ENCODE assay signal across 20 cellular contexts in genomic region chr3:113270096-113270495, GRCh38. TPM values are rescaled to one million over a fixed set of nuclear protein-coding genes. Genes with fewer than 3 reads are reported as not detected.
DNase-seq lines count a peak whose midpoint lies in the region; ATAC-seq and TF ChIP-seq lines count a peak whose summit lies in the region.
"Had no signal": no experiment of that assay in that cellular context is flagged by ENCODE, and none has a peak within 500 bp of the region (broad histone marks: within the 10 kb centered on the region; RNA-seq: fewer than 3 reads in every experiment).

No MANE protein-coding gene starts in this region.

- H3K27me3 Mint-ChIP-seq in brain, result no peaks in the 10 kb centered on the region

- no peak for TF ChIP-seq CTCF in brain (conservative IDR thresholded peaks at IDR 0.05)

- peaks cover 0 to 4% (median 0%) of the 10 kb centered on the region in 5 experiments for H3K9me3 Mint-ChIP-seq in brain
- no peaks in the 10 kb centered on the region for H3K9me3 Mint-ChIP-seq in stimulated activated effector memory CD8-positive, alpha-beta T cell treated with anti-CD3 and anti-CD28 coated beads, Interleukin-12 subunit alpha, Interleukin-12 subunit beta, amount 100 ng/mL, for 72 hours
- H3K9me3 Mint-ChIP-seq: activated CD4-positive, alpha-beta memory T cell treated with anti-CD3 and anti-CD28 coated beads, Interleukin-2, amount 10 ng/mL, durations not matched to agents 7 days and 5 days; activated T-helper 2 cell treated with anti-CD3 and anti-CD28 coated beads, Interferon-gamma antibody, Interleukin-2, Interleukin-4, amounts not matched to agents 10 μg/mL and 5 μg/mL and 100 μg/mL, durations not matched to agents 14 hours and 24 hours and 36 hours had no signal

- peak; percentile 19 for DNase-seq in activated CD8-positive, alpha-beta memory T cell treated with anti-CD3 and anti-CD28 coated beads for 24 hours
- no peak for DNase-seq in activated CD8-positive, alpha-beta memory T cell treated with anti-CD3 and anti-CD28 coated beads, Interleukin-2, amount 50 U/mL, for 48 hours
- DNase-seq in kidney tubule cell (ENCODE audit: low spot score) (peak; percentile 23), NCI-H1417 (lab: John Stamatoyannopoulos, UW) (no peak)
- DNase-seq in stimulated activated effector memory CD8-positive, alpha-beta T cell treated with anti-CD3 and anti-CD28 coated beads, Interleukin-12 subunit alpha, Interleukin-12 subunit beta, amount 100 ng/mL, for 72 hours (ENCODE audit: low spot score in 2 of 2), result no peak
- DNase-seq: activated CD4-positive, alpha-beta memory T cell treated with anti-CD3 and anti-CD28 coated beads, Interleukin-2, amount 10 ng/mL, durations not matched to agents 7 days and 5 days; activated naive CD4-positive, alpha-beta T cell treated with anti-CD3 and anti-CD28 coated beads, Interleukin-2, amount 50 U/mL, for 16 hours; DMS79 treated with DMSO at 0.1 percent for 48 hours; GDM1; head of caudate nucleus; left ventricle myocardium inferior; MM.1S; nucleus accumbens; SIG-M5; stimulated activated CD4-positive, alpha-beta T cell treated with anti-CD3 and anti-CD28 coated beads, Interleukin-2, amount 100 ng/mL, for 48 hours; tibial artery had no signal

- no peak for ATAC-seq in stimulated activated effector memory CD8-positive, alpha-beta T cell treated with anti-CD3 and anti-CD28 coated beads, Interleukin-12 subunit alpha, Interleukin-12 subunit beta, amount 100 ng/mL, for 72 hours
- ATAC-seq in GM19452 (IDR thresholded peaks at IDR 0.05; ENCODE audit: unreplicated experiment), result no peak
- ATAC-seq: sciatic nerve had no signal

- H3K4me3 Mint-ChIP-seq in brain, result no peak overlapping the region
- H3K4me3 Mint-ChIP-seq in stimulated activated effector memory CD8-positive, alpha-beta T cell treated with anti-CD3 and anti-CD28 coated beads, Interleukin-12 subunit alpha, Interleukin-12 subunit beta, amount 100 ng/mL, for 72 hours, result no peak overlapping the region
- H3K4me3 Mint-ChIP-seq: activated CD4-positive, alpha-beta memory T cell treated with anti-CD3 and anti-CD28 coated beads, Interleukin-2, amount 10 ng/mL, durations not matched to agents 7 days and 5 days had no signal

- H3K4me1 Mint-ChIP-seq in brain, result peaks cover 76% of the 10 kb centered on the region
- H3K4me1 Mint-ChIP-seq in stimulated activated effector memory CD8-positive, alpha-beta T cell treated with anti-CD3 and anti-CD28 coated beads, Interleukin-12 subunit alpha, Interleukin-12 subunit beta, amount 100 ng/mL, for 72 hours, result no peaks in the 10 kb centered on the region
- H3K4me1 Mint-ChIP-seq: activated CD4-positive, alpha-beta memory T cell treated with anti-CD3 and anti-CD28 coated beads, Interleukin-2, amount 10 ng/mL, durations not matched to agents 7 days and 5 days had no signal

- peaks cover 51% of the 10 kb centered on the region for H3K36me3 Mint-ChIP-seq in brain
- no peaks in the 10 kb centered on the region for H3K36me3 Mint-ChIP-seq in stimulated activated effector memory CD8-positive, alpha-beta T cell treated with anti-CD3 and anti-CD28 coated beads, Interleukin-12 subunit alpha, Interleukin-12 subunit beta, amount 100 ng/mL, for 72 hours

- peak overlapping the region; percentile 67 to 90 (median 78) for H3K27ac Mint-ChIP-seq in brain
- no peak overlapping the region for H3K27ac Mint-ChIP-seq in stimulated activated effector memory CD8-positive, alpha-beta T cell treated with anti-CD3 and anti-CD28 coated beads, Interleukin-12 subunit alpha, Interleukin-12 subunit beta, amount 100 ng/mL, for 72 hours
- H3K27ac Mint-ChIP-seq: activated CD4-positive, alpha-beta memory T cell treated with anti-CD3 and anti-CD28 coated beads, Interleukin-2, amount 10 ng/mL, durations not matched to agents 7 days and 5 days; activated T-helper 2 cell treated with anti-CD3 and anti-CD28 coated beads, Interferon-gamma antibody, Interleukin-2, Interleukin-4, amounts not matched to agents 10 μg/mL and 5 μg/mL and 100 μg/mL, durations not matched to agents 14 hours and 24 hours and 36 hours had no signal

RNA-seq across cellular contexts. Expression of gene BOC, which starts 58.7 kb away (rescaled TPM):
- polyA plus RNA-seq in brain (ENCODE audit: insufficient read depth, low read depth, low replicate concordance), result 23.3 TPM

Comparison
In these comparisons a context has a peak if more than half of its experiments do, and no peak if none do; other contexts are left out.
1. DNase-seq: peak in activated CD8-positive, alpha-beta memory T cell treated with anti-CD3 and anti-CD28 coated beads for 24 hours (single experiment) and kidney tubule cell (single experiment); none in activated CD8-positive, alpha-beta memory T cell treated with anti-CD3 and anti-CD28 coated beads, Interleukin-2, amount 50 U/mL, for 48 hours (single experiment), stimulated activated effector memory CD8-positive, alpha-beta T cell treated with anti-CD3 and anti-CD28 coated beads, Interleukin-12 subunit alpha, Interleukin-12 subunit beta, amount 100 ng/mL, for 72 hours (0 of 2) and NCI-H1417 (0 of 3).